22 cellular contexts compared by ENCODE assay signal in the genomic region with DNA sequence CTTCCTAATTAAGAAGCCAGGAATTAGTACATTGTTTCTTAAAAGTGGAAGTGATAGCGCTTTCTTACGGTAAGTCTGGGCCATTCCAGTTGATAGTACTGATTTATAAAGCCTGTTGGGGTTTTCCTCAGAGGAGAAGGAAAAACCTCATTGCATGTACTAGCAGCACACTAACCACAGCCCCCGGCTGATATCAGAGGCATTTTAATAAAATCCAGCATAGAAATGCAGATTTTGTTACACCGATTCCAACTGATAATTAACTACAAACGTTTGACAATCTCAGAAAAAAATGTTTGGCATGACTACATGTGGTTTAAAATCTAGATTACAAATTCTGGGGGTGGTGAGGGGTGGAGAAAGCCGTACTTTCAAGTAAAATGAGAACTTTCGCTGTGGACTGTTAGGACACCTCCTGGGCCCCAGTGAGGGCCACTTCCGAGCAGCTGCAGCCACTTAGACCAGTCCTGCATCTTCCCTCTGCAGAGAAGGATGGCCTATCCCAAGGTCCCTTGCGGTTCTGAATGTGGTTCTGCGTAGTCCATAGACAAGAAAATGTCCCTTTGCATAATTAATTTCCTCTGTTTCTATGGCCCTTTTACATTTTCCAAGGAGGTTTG.
DNase-seq lines count a peak whose midpoint lies in the region; ATAC-seq, FAIRE-seq and TF ChIP-seq lines count a peak whose summit lies in the region.
"Had no signal": no experiment of that assay in that cellular context is flagged by ENCODE, and none has a peak within 500 bp of the region (broad histone marks: within the 10 kb centered on the region; RNA-seq: fewer than 3 reads in every experiment).

No MANE protein-coding gene starts in this region.

- peaks cover 17% of the 10 kb centered on the region for H3K4me1 Mint-ChIP-seq in neural progenitor cell
- H3K4me1 Mint-ChIP-seq: GM23338 had no signal

- FAIRE-seq in GM12878 (lab: Jason Lieb, UNC) = no peak
- FAIRE-seq: D721Med, RCC 7860 had no signal

- TF ChIP-seq POLR2A in GM12878 (IDR thresholded peaks at IDR 0.05; ENCODE audit: low read depth, low read length) = no peak

- H3K4me3 Mint-ChIP-seq in neural progenitor cell = no peak overlapping the region
- H3K4me3 Mint-ChIP-seq: GM23338 had no signal

- peaks cover 2% of the 10 kb centered on the region for H3K27me3 Mint-ChIP-seq in neural progenitor cell (ENCODE audit: insufficient read depth, low read depth)

- peak overlapping the region; percentile 85 for H3K27ac ChIP-seq in OCI-LY3 (ENCODE audit: low read length)
- H3K27ac ChIP-seq in GM12878 (ENCODE audit: control insufficient read depth, insufficient read depth) = peak overlapping the region; percentile 38; the same call in 1 of the 2 replicates
- peak overlapping the region; percentile 4 for H3K27ac ChIP-seq in neural progenitor cell
- H3K27ac ChIP-seq in right cardiac atrium (ENCODE audit: low read length) = no peak overlapping the region

- DNase-seq in AG09319 (ENCODE audit: extremely low read depth, low read depth) (peak; percentile 20), GM12878 (ENCODE audit: low read depth, low spot score) (no peak), neural progenitor cell (ENCODE audit: low spot score) (no peak), right cardiac atrium (no peak), DMS 273 (lab: John Stamatoyannopoulos, UW; ENCODE audit: unreplicated experiment) (no peak)
- DNase-seq: 8988T, BE2C, HCEC 1CT, NCI-H1417, NCI-H1694 treated with DMSO at 0.1 percent for 48 hours, NCI-H2081 treated with DMSO at 0.1 percent for 48 hours, NCI-H446, NCI-H526, OCI-M1, SW 1271 had no signal

- TF ChIP-seq CTCF in AG09319 (IDR thresholded peaks at IDR 0.05; ENCODE audit: low read depth, low read length) (no peak), OCI-LY3 (IDR thresholded peaks at IDR 0.05; ENCODE audit: low read depth, low read length) (no peak), GM12878 (IDR thresholded peaks at IDR 0.05 in 2 of 3, conservative IDR thresholded peaks at IDR 0.05 in 1 of 3; ENCODE audit: control insufficient read depth in 2 of 3, extremely low read depth in 1 of 3, insufficient read depth in 1 of 3, low read depth in 3 of 3, low read length in 3 of 3) (no peak), neural progenitor cell (IDR thresholded peaks at IDR 0.05) (no peak)

- H3K9ac ChIP-seq in OCI-LY3 (ENCODE audit: low read length) (peak overlapping the region; percentile 58; the same call in 1 of the 2 replicates), GM12878 (ENCODE audit: control insufficient read depth, insufficient read depth, low read length) (no peak overlapping the region), neural progenitor cell (no peak overlapping the region)

- H3K4me3 ChIP-seq in OCI-LY3 (ENCODE audit: low read length) (peak overlapping the region; percentile 45), GM12878 (no peak overlapping the region; the same call in 1 of the 2 replicates), neural progenitor cell (no peak overlapping the region), right cardiac atrium (ENCODE audit: low read length) (no peak overlapping the region)
- H3K4me3 ChIP-seq: GM23338 had no signal

- no peaks in the 10 kb centered on the region for H3K27me3 ChIP-seq in OCI-LY3 (ENCODE audit: low read depth, low read length)
- no peaks in the 10 kb centered on the region for H3K27me3 ChIP-seq in GM12878 (replicated peaks in 1 of 2; ENCODE audit: control insufficient read depth in 2 of 2, insufficient read depth in 2 of 2, low read length in 1 of 2)
- H3K27me3 ChIP-seq in neural progenitor cell = no peaks in the 10 kb centered on the region
- no peaks in the 10 kb centered on the region for H3K27me3 ChIP-seq in right cardiac atrium (ENCODE audit: control insufficient read depth, insufficient read depth)
- H3K27me3 ChIP-seq: BE2C had no signal

- POLR2A ChIA-PET in GM12878 (lab: Charles Lee) = no interaction called here

- SMC1A ChIA-PET in GM12878 (lab: Charles Lee; ENCODE audit: uncharacterized antibody, unreplicated experiment) = interaction anchor here (1.0 to 1.5 kb wide), 3 partner anchors 8 to 10 kb away, joined by 3 to 5 read pairs (median 3); no protein-coding TSS in a partner anchor

- H3K9me3 ChIP-seq in OCI-LY3 (ENCODE audit: insufficient read depth, low read length) (no peaks in the 10 kb centered on the region), GM12878 (replicated peaks; ENCODE audit: control insufficient read depth, insufficient read depth, low read length) (no peaks in the 10 kb centered on the region), neural progenitor cell (ENCODE audit: low read depth) (no peaks in the 10 kb centered on the region), right cardiac atrium (ENCODE audit: control insufficient read depth, low read length) (no peaks in the 10 kb centered on the region)
- H3K9me3 ChIP-seq: BE2C had no signal

- H3F3A ChIP-seq in neural progenitor cell (ENCODE audit: low read depth) = peaks cover 6% of the 10 kb centered on the region

- BruUV-seq in GM12878 (replicated peaks; lab: Mats Ljungman, UMichigan) = no TSS peak

- H3K27ac Mint-ChIP-seq in neural progenitor cell = no peak overlapping the region
- H3K27ac Mint-ChIP-seq: GM23338, IgD-negative memory B cell had no signal

- WGBS in GM12878 (ENCODE audit: insufficient coverage, insufficient replicate concordance, low lambda C conversion rate, missing lambda C conversion rate) = 13% methylated on average over 10 of the region's 10 CpGs
- WGBS in right cardiac atrium = 71% methylated on average over 10 of the region's 10 CpGs

- H3K9me3 Mint-ChIP-seq in neural progenitor cell = peaks cover 10% of the 10 kb centered on the region
- H3K9me3 Mint-ChIP-seq: GM23338 had no signal

- no peak for TF ChIP-seq EP300 in GM12878 (IDR thresholded peaks at IDR 0.05; ENCODE audit: borderline replicate concordance in 1 of 2, control insufficient read depth in 1 of 2, low read depth in 2 of 2, low read length in 2 of 2)

- in situ Hi-C loops in GM12878 (cut with MboI) = no loop called here

- H2AFZ ChIP-seq in OCI-LY3 (ENCODE audit: low read depth, low read length) (0 out of 2 replicates have a peak overlapping the region, but pooled peaks have one; percentile 1), GM12878 (ENCODE audit: control insufficient read depth, low read depth, low read length) (peak overlapping the region; percentile 65), neural progenitor cell (replicated peaks) (no peak overlapping the region)
- H2AFZ ChIP-seq: GM23338 had no signal

- peaks cover 2% of the 10 kb centered on the region for H3K36me3 Mint-ChIP-seq in neural progenitor cell

- H4K20me1 ChIP-seq in OCI-LY3 (ENCODE audit: insufficient read depth, low read length) = no peaks in the 10 kb centered on the region
- no peaks in the 10 kb centered on the region for H4K20me1 ChIP-seq in GM12878 (ENCODE audit: control insufficient read depth, insufficient read depth)
- no peaks in the 10 kb centered on the region for H4K20me1 ChIP-seq in neural progenitor cell (ENCODE audit: low read depth)

- H3K4me2 ChIP-seq in OCI-LY3 (ENCODE audit: low read length) (peak overlapping the region; percentile 75), GM12878 (ENCODE audit: control insufficient read depth, insufficient read depth) (peak overlapping the region; percentile 36), neural progenitor cell (peak overlapping the region; percentile 10)
- H3K4me2 ChIP-seq: GM23338 had no signal

- CTCF ChIA-PET in GM12878 (lab: Yijun Ruan, JAX) = interaction anchor here (0.7 kb wide), 1 partner anchor 10 kb away, joined by 3 read pairs; no protein-coding TSS in a partner anchor

- H3K36me3 ChIP-seq in OCI-LY3 (replicated peaks; ENCODE audit: low read depth, low read length) (no peaks in the 10 kb centered on the region), GM12878 (ENCODE audit: control insufficient read depth in 2 of 2, insufficient read depth in 2 of 2, low read length in 1 of 2) (no peaks in the 10 kb centered on the region), neural progenitor cell (no peaks in the 10 kb centered on the region)
- H3K36me3 ChIP-seq: BE2C had no signal

- RAD21 ChIA-PET in GM12878 (lab: Charles Lee; ENCODE audit: unreplicated experiment) = no interaction called here

- ATAC-seq in GM12878 (peak; percentile 61), GM18511 (IDR thresholded peaks at IDR 0.05; ENCODE audit: unreplicated experiment) (no peak), right cardiac atrium (no peak)
- ATAC-seq: GM23338, Right ventricle myocardium inferior had no signal

- no peak for TF ChIP-seq RAD21 in GM12878 (IDR thresholded peaks at IDR 0.05; ENCODE audit: insufficient read depth, low read depth, low read length)

- H3K79me2 ChIP-seq in OCI-LY3 (ENCODE audit: low read length) = no peaks in the 10 kb centered on the region
- H3K79me2 ChIP-seq in GM12878 (ENCODE audit: control insufficient read depth, insufficient read depth, low read length) = no peaks in the 10 kb centered on the region
- no peaks in the 10 kb centered on the region for H3K79me2 ChIP-seq in neural progenitor cell (ENCODE audit: low read depth)

- intact Hi-C loops in GM12878 (cut with micrococcal nuclease; ENCODE audit: unreplicated experiment) = no loop called here
- intact Hi-C loops in right cardiac atrium (cut with DNase I) = no loop called here

- H3K4me1 ChIP-seq in OCI-LY3 (ENCODE audit: low read length) = peaks cover 52% of the 10 kb centered on the region
- peaks cover 11% of the 10 kb centered on the region for H3K4me1 ChIP-seq in GM12878 (ENCODE audit: control insufficient read depth, insufficient read depth, low read length)
- peaks cover 16% of the 10 kb centered on the region for H3K4me1 ChIP-seq in neural progenitor cell
- H3K4me1 ChIP-seq in right cardiac atrium (ENCODE audit: control insufficient read depth, insufficient read depth, low read length) = no peaks in the 10 kb centered on the region
- H3K4me1 ChIP-seq: BE2C had no signal

TF ChIP-seq in GM12878, 131 proteins besides CTCF, POLR2A, EP300 and RAD21:
- TF ChIP-seq RBBP5 (conservative IDR thresholded peaks at IDR 0.05) (no peak), ESRRA (IDR thresholded peaks at IDR 0.05; ENCODE audit: low read length) (no peak), ZNF622 (IDR thresholded peaks at IDR 0.05) (no peak)

Comparison
In these comparisons a context has a peak if more than half of its experiments do, and no peak if none do; other contexts are left out.
1. H3K4me2 ChIP-seq: peak in every context shown above with its lines; median percentile 75 in OCI-LY3; 36 in GM12878; 10 in neural progenitor cell.